ENCODE assay signal across 8 cellular contexts in genomic region chr11:117179048-117179999, GRCh38. TPM values are rescaled to one million over a fixed set of nuclear protein-coding genes. Genes with fewer than 3 reads are reported as not detected.
A peak's percentile ranks its signal among the peaks of the same experiment; 100 is the strongest.
DNase-seq lines count a peak whose midpoint lies in the region; ATAC-seq and TF ChIP-seq lines count a peak whose summit lies in the region.

No MANE protein-coding gene starts in this region.

- H3K36me3 ChIP-seq in PC-9 (ENCODE audit: low read depth) (no peaks in the 10 kb centered on the region), right atrium auricular region (peaks cover 15% of the 10 kb centered on the region), sigmoid colon (peaks cover 7 to 28% (median 15%) of the 10 kb centered on the region in 4 donors)

- TF ChIP-seq CTCF in PC-9 (conservative IDR thresholded peaks at IDR 0.05) (no peak), right atrium auricular region (IDR thresholded peaks at IDR 0.05) (no peak), sigmoid colon (IDR thresholded peaks at IDR 0.05) (no peak)

- TF ChIP-seq EP300 in sigmoid colon (IDR thresholded peaks at IDR 0.05): no peak

- peak overlapping the region; percentile 93 for H3K4me3 Mint-ChIP-seq in activated naive CD8-positive, alpha-beta T cell treated with anti-CD3 and anti-CD28 coated beads, Interleukin-2, amount 10 ng/mL, durations not matched to agents 7 days and 5 days

- peaks cover 21% of the 10 kb centered on the region for H3K4me1 Mint-ChIP-seq in activated naive CD8-positive, alpha-beta T cell treated with anti-CD3 and anti-CD28 coated beads, Interleukin-2, amount 10 ng/mL, durations not matched to agents 7 days and 5 days

- H3K4me2 ChIP-seq in PC-9: peak overlapping the region; percentile 99

- H3K27ac ChIP-seq in PC-9 (no peak overlapping the region), right atrium auricular region (peak overlapping the region; percentile 95 to 96), sigmoid colon (peak overlapping the region; percentile 92 to 99 (median 96))

- no peaks in the 10 kb centered on the region for H3K9me3 ChIP-seq in PC-9 (ENCODE audit: insufficient read depth, low read depth)
- H3K9me3 ChIP-seq in right atrium auricular region: no peaks in the 10 kb centered on the region
- no peaks in the 10 kb centered on the region for H3K9me3 ChIP-seq in sigmoid colon

- TSS peak; percentile 55 for BruUV-seq in PC-9 (replicated peaks; lab: Mats Ljungman, UMichigan)

- H4K20me1 ChIP-seq in PC-9 (ENCODE audit: insufficient read depth): no peaks in the 10 kb centered on the region

- peak overlapping the region; percentile 90 for H3K27ac Mint-ChIP-seq in activated naive CD8-positive, alpha-beta T cell treated with anti-CD3 and anti-CD28 coated beads, Interleukin-2, amount 10 ng/mL, durations not matched to agents 7 days and 5 days

- H3K36me3 Mint-ChIP-seq in activated naive CD8-positive, alpha-beta T cell treated with anti-CD3 and anti-CD28 coated beads, Interleukin-2, amount 10 ng/mL, durations not matched to agents 7 days and 5 days: no peaks in the 10 kb centered on the region

- CTCF ChIA-PET in PC-9 (lab: Charles Lee): interaction anchor here (0.6 to 1.5 kb wide), 4 partner anchors 25 to 508 kb away, joined by 3 to 11 read pairs (median 4); no protein-coding TSS in a partner anchor

- DNase-seq in NCI-H1436 (lab: John Stamatoyannopoulos, UW) (peak; percentile 4), NCI-H1436 treated with DMSO at 0.1 percent for 48 hours (lab: John Stamatoyannopoulos, UW) (no peak), PC-9 (peak in 1 of 2 experiments; percentile 38), right atrium auricular region (ENCODE audit: low spot score) (peak; percentile 62), sigmoid colon (peak; percentile 68), posterior vena cava (ENCODE audit: low spot score) (no peak)
- peak; percentile 75 for DNase-seq in activated naive CD8-positive, alpha-beta T cell treated with anti-CD3 and anti-CD28 coated beads, Interleukin-2, amount 10 ng/mL, durations not matched to agents 7 days and 5 days

- no peaks in the 10 kb centered on the region for H3K9me3 Mint-ChIP-seq in activated naive CD8-positive, alpha-beta T cell treated with anti-CD3 and anti-CD28 coated beads, Interleukin-2, amount 10 ng/mL, durations not matched to agents 7 days and 5 days

- H3K4me1 ChIP-seq in PC-9 (replicated peaks; ENCODE audit: insufficient read depth) (peaks cover 19% of the 10 kb centered on the region), right atrium auricular region (peaks cover 0 to 30% of the 10 kb centered on the region in 2 donors), sigmoid colon (peaks cover 0 to 49% (median 35%) of the 10 kb centered on the region in 4 donors)

- peak; percentile 32 for ATAC-seq in HG02943 (IDR thresholded peaks at IDR 0.05; ENCODE audit: low read depth, unreplicated experiment)
- ATAC-seq in activated naive CD8-positive, alpha-beta T cell treated with anti-CD3 and anti-CD28 coated beads, Interleukin-2, amount 10 ng/mL, durations not matched to agents 7 days and 5 days (ENCODE audit: low read depth): peak; percentile 42

- no peaks in the 10 kb centered on the region for H3K79me2 ChIP-seq in PC-9 (ENCODE audit: low read depth)

- H3K27me3 Mint-ChIP-seq in activated naive CD8-positive, alpha-beta T cell treated with anti-CD3 and anti-CD28 coated beads, Interleukin-2, amount 10 ng/mL, durations not matched to agents 7 days and 5 days: no peaks in the 10 kb centered on the region

- H3K27me3 ChIP-seq in PC-9 (ENCODE audit: insufficient read depth, low read depth) (no peaks in the 10 kb centered on the region), right atrium auricular region (no peaks in the 10 kb centered on the region), sigmoid colon (no peaks in the 10 kb centered on the region)

- H3K4me3 ChIP-seq in PC-9: peak overlapping the region; percentile 63
- H3K4me3 ChIP-seq in right atrium auricular region: peak overlapping the region; percentile 69 to 85
- peak overlapping the region; percentile 77 to 99 (median 88) for H3K4me3 ChIP-seq in sigmoid colon

- POLR2A ChIA-PET in PC-9 (lab: Charles Lee; ENCODE audit: unreplicated experiment): interaction anchor here (0.7 kb wide), 2 partner anchors 193 to 326 kb away, joined by 4 to 5 read pairs; no protein-coding TSS in a partner anchor
- POLR2A ChIA-PET in activated naive CD8-positive, alpha-beta T cell treated with anti-CD3 and anti-CD28 coated beads, Interleukin-2, amount 10 ng/mL, durations not matched to agents 7 days and 5 days (lab: Charles Lee): interaction anchor here (0.7 to 4.2 kb wide), 14 partner anchors 9 to 406 kb away, joined by 3 to 30 read pairs (median 4); partner anchors contain the start of genes BUD13, CEP164, PAFAH1B2 and PCSK7

- 1% methylated on average over 39 of the region's 39 CpGs for WGBS in sigmoid colon, 2 donors

- H3K9me2 ChIP-seq in PC-9 (ENCODE audit: insufficient read depth): no peaks in the 10 kb centered on the region

- peak in 1 of 2 donors; percentile 16 for TF ChIP-seq POLR2A in sigmoid colon (IDR thresholded peaks at IDR 0.05)

- intact Hi-C loops in PC-9 (cut with micrococcal nuclease; ENCODE audit: unreplicated experiment): loop anchor here (2.0 kb wide), 1 partner anchor 41 kb away; no protein-coding TSS in a partner anchor
- intact Hi-C loops in sigmoid colon (cut with DNase I): loop anchor here (2.0 kb wide), 2 partner anchors 35 to 53 kb away; partner anchors contain the start of genes PAFAH1B2, PCSK7 and RNF214
- intact Hi-C loops in posterior vena cava (cut with DNase I): no loop called here

- peak overlapping the region; percentile 94 for H2AFZ ChIP-seq in PC-9

- H3F3A ChIP-seq in PC-9 (ENCODE audit: insufficient read depth, low read depth): peaks cover 10% of the 10 kb centered on the region; the same call in 1 of the 2 replicates

RNA-seq across cellular contexts. Expression of gene SIDT2, which starts 0.8 kb away (rescaled TPM):
- total RNA-seq in PC-9 (2021) (20.1 and 20.3 TPM in 2 replicates), right atrium auricular region (10 to 100 TPM; 19.1 to 33.0 TPM), sigmoid colon (10 to 100 TPM; 20.7 to 50.7 (median 28.5) TPM), posterior vena cava (10 to 100 TPM; 39.2 to 49.5 TPM)
- 10 to 100 TPM; 34.9 to 35.0 TPM for total RNA-seq in activated naive CD8-positive, alpha-beta T cell treated with anti-CD3 and anti-CD28 coated beads, Interleukin-2, amount 10 ng/mL, durations not matched to agents 7 days and 5 days
- 10 to 100 TPM in 2 of 3 donors, 1 to 10 TPM in 1; 7.6 to 33.1 (median 12.0) TPM for polyA plus RNA-seq in sigmoid colon

RNA-seq across cellular contexts. Expression of gene TAGLN, which starts 19.8 kb away (rescaled TPM):
- total RNA-seq in PC-9 (2021) (11.0 and 16.9 TPM in 2 replicates), right atrium auricular region (1,000 to 10,000 TPM in 1 of 2 donors, 100 to 1,000 TPM in 1; 442 to 1,859 TPM), sigmoid colon (over 10,000 TPM in 3 of 4 donors, 1,000 to 10,000 TPM in 1; 6,854 to 14,048 (median 12,596) TPM), posterior vena cava (1,000 to 10,000 TPM; 5,409 to 9,264 TPM)
- total RNA-seq in activated naive CD8-positive, alpha-beta T cell treated with anti-CD3 and anti-CD28 coated beads, Interleukin-2, amount 10 ng/mL, durations not matched to agents 7 days and 5 days: 1 to 10 TPM; 6.2 to 6.4 TPM
- polyA plus RNA-seq in sigmoid colon: 1,000 to 10,000 TPM in 1 of 3 donors, 100 to 1,000 TPM in 2; 112 to 1,100 (median 337) TPM

RNA-seq across cellular contexts. Expression of gene PAFAH1B2, which starts 35.2 kb away (rescaled TPM):
- total RNA-seq in PC-9 (2021): 83.7 and 91.3 TPM in 2 replicates
- total RNA-seq in activated naive CD8-positive, alpha-beta T cell treated with anti-CD3 and anti-CD28 coated beads, Interleukin-2, amount 10 ng/mL, durations not matched to agents 7 days and 5 days: 10 to 100 TPM; 58.5 to 60.4 TPM
- 10 to 100 TPM; 41.1 to 65.8 TPM for total RNA-seq in right atrium auricular region
- total RNA-seq in sigmoid colon: 10 to 100 TPM; 42.1 to 76.4 (median 58.0) TPM
- polyA plus RNA-seq in sigmoid colon: 10 to 100 TPM; 26.0 to 33.1 (median 28.8) TPM
- 10 to 100 TPM; 56.4 to 61.2 TPM for total RNA-seq in posterior vena cava

RNA-seq across cellular contexts. Expression of gene PCSK7, which starts 52.5 kb away (rescaled TPM):
- total RNA-seq in PC-9 (2021): 41.6 and 50.4 TPM in 2 replicates
- 100 to 1,000 TPM; 191 to 195 TPM for total RNA-seq in activated naive CD8-positive, alpha-beta T cell treated with anti-CD3 and anti-CD28 coated beads, Interleukin-2, amount 10 ng/mL, durations not matched to agents 7 days and 5 days
- total RNA-seq in right atrium auricular region: 10 to 100 TPM; 25.3 to 32.8 TPM
- 10 to 100 TPM; 22.1 to 55.1 (median 31.1) TPM for total RNA-seq in sigmoid colon
- polyA plus RNA-seq in sigmoid colon: 100 to 1,000 TPM in 1 of 3 donors, 10 to 100 TPM in 2; 18.0 to 116 (median 21.7) TPM
- total RNA-seq in posterior vena cava: 10 to 100 TPM; 41.9 to 48.6 TPM

RNA-seq across cellular contexts. Expression of gene RNF214, which starts 53.1 kb away (rescaled TPM):
- 27.2 and 28.1 TPM in 2 replicates for total RNA-seq in PC-9 (2021)
- 10 to 100 TPM; 22.6 to 26.0 TPM for total RNA-seq in activated naive CD8-positive, alpha-beta T cell treated with anti-CD3 and anti-CD28 coated beads, Interleukin-2, amount 10 ng/mL, durations not matched to agents 7 days and 5 days
- 10 to 100 TPM; 11.0 to 11.5 TPM for total RNA-seq in right atrium auricular region
- 10 to 100 TPM; 11.1 to 23.8 (median 12.8) TPM for total RNA-seq in sigmoid colon
- 10 to 100 TPM in 2 of 3 donors, 1 to 10 TPM in 1; 6.2 to 12.0 (median 10.2) TPM for polyA plus RNA-seq in sigmoid colon
- 10 to 100 TPM; 24.8 to 25.7 TPM for total RNA-seq in posterior vena cava

Comparison
In these comparisons a context has a peak if more than half of its experiments do, and no peak if none do; other contexts are left out.
1. DNase-seq: peak in NCI-H1436 (single experiment), activated naive CD8-positive, alpha-beta T cell treated with anti-CD3 and anti-CD28 coated beads, Interleukin-2, amount 10 ng/mL, durations not matched to agents 7 days and 5 days (single experiment), right atrium auricular region (single experiment) and sigmoid colon (single experiment); none in NCI-H1436 treated with DMSO at 0.1 percent for 48 hours (single experiment) and posterior vena cava (single experiment).
2. RNA of gene TAGLN, which starts 19.8 kb away (total RNA-seq): 6,854 to 14,048 TPM in sigmoid colon, 5,409 to 9,264 TPM in posterior vena cava and 442 to 1,859 TPM in right atrium auricular region; 11.0 to 16.9 TPM in PC-9 and 6.2 to 6.4 TPM in activated naive CD8-positive, alpha-beta T cell treated with anti-CD3 and anti-CD28 coated beads, Interleukin-2, amount 10 ng/mL, durations not matched to agents 7 days and 5 days; every median in the first group is over 10 times any median in the second.
3. intact Hi-C loops: an anchor here in PC-9 (2.0 kb wide) and sigmoid colon (2.0 kb wide); none called in posterior vena cava.
4. Peak in every context shown above with its lines, with median percentiles within 50 percentile points of each other: H3K4me3 ChIP-seq.